ENCODE assay signal across 22 cellular contexts in genomic region chr7:46738713-46739220, GRCh38.
DNase-seq lines count a peak whose midpoint lies in the region; ATAC-seq and TF ChIP-seq lines count a peak whose summit lies in the region.
"Had no signal": no experiment of that assay in that cellular context is flagged by ENCODE, and none has a peak within 500 bp of the region (broad histone marks: within the 10 kb centered on the region; RNA-seq: fewer than 3 reads in every experiment).

No MANE protein-coding gene starts in this region.

- no peak overlapping the region for H4K12ac ChIP-seq in trophoblast cell (ENCODE audit: low read depth, low read length)

- intact Hi-C loops in PC-3 (cut with micrococcal nuclease): no loop called here

- H3K4ac ChIP-seq in trophoblast cell (ENCODE audit: low read depth, low read length): no peak overlapping the region

- H3K9me2 ChIP-seq in PC-3 (replicated peaks; ENCODE audit: low read length): no peaks in the 10 kb centered on the region

- no peak overlapping the region for H2AK5ac ChIP-seq in trophoblast cell (ENCODE audit: low read length)

- H2AFZ ChIP-seq in PC-3 (ENCODE audit: low read length) (no peak overlapping the region), fibroblast of lung (ENCODE audit: low read length) (no peak overlapping the region), trophoblast cell (ENCODE audit: insufficient read depth, low read length, poor library complexity) (no peak overlapping the region)

- peak; percentile 2 for DNase-seq in H7
- DNase-seq in PC-3: peak; percentile 36
- peak; percentile 23 to 43 for DNase-seq in fibroblast of lung (ENCODE audit: low read depth in 2 of 2)
- DNase-seq in trophoblast cell: peak; percentile 3 to 6
- DNase-seq in NCI-H128 (lab: John Stamatoyannopoulos, UW; ENCODE audit: unreplicated experiment): no peak
- no peak for DNase-seq in COLO829 (ENCODE audit: low spot score)
- DNase-seq in progenitor cell of endocrine pancreas (ENCODE audit: low spot score, unreplicated experiment): no peak
- DNase-seq: CD4-positive, CD25-positive, alpha-beta regulatory T cell; COR-L47; DND-41; Karpas-422; MV-4-11; NCI-H1105 treated with DMSO at 0.1 percent for 48 hours; NCI-H1694; NCI-H2081 treated with DMSO at 0.1 percent for 48 hours; NCI-H2171 treated with DMSO at 0.1 percent for 48 hours; NCI-H524 treated with DMSO at 0.1 percent for 48 hours; NCI-H82; SIG-M5 had no signal

- H3K27me3 ChIP-seq in H7 (ENCODE audit: control insufficient read depth, insufficient read depth, low read length): no peaks in the 10 kb centered on the region
- H3K27me3 ChIP-seq in PC-3 (ENCODE audit: low read length): no peaks in the 10 kb centered on the region
- no peaks in the 10 kb centered on the region for H3K27me3 ChIP-seq in fibroblast of lung (ENCODE audit: control insufficient read depth, insufficient read depth, low read length)
- H3K27me3 ChIP-seq in trophoblast cell (ENCODE audit: insufficient read depth, low read length): no peaks in the 10 kb centered on the region

- no peak overlapping the region for H4K8ac ChIP-seq in trophoblast cell (ENCODE audit: low read depth, low read length)

- no peak overlapping the region for H3K27ac Mint-ChIP-seq in progenitor cell of endocrine pancreas
- H3K27ac Mint-ChIP-seq: CD4-positive, CD25-positive, alpha-beta regulatory T cell; IgD-negative memory B cell had no signal

- TF ChIP-seq CTCF in PC-3 (conservative IDR thresholded peaks at IDR 0.05; ENCODE audit: low read depth, low read length) (no peak), fibroblast of lung (conservative IDR thresholded peaks at IDR 0.05 in 1 of 2, IDR thresholded peaks at IDR 0.05 in 1 of 2; ENCODE audit: low read depth in 1 of 2, low read length in 2 of 2) (no peak), progenitor cell of endocrine pancreas (IDR thresholded peaks at IDR 0.05; ENCODE audit: unreplicated experiment) (no peak)

- H3K27me3 Mint-ChIP-seq in progenitor cell of endocrine pancreas: no peaks in the 10 kb centered on the region
- H3K27me3 Mint-ChIP-seq: CD4-positive, CD25-positive, alpha-beta regulatory T cell; IgD-negative memory B cell had no signal

- H3K79me2 ChIP-seq in PC-3 (ENCODE audit: low read length) (no peaks in the 10 kb centered on the region), fibroblast of lung (ENCODE audit: control insufficient read depth, insufficient read depth, low read length) (no peaks in the 10 kb centered on the region), trophoblast cell (ENCODE audit: control insufficient read depth, insufficient read depth, low read length, poor library complexity) (no peaks in the 10 kb centered on the region)

- no peak overlapping the region for H2BK5ac ChIP-seq in trophoblast cell (ENCODE audit: low read depth, low read length, poor library complexity)

- CTCF ChIA-PET in PC-3 (lab: Charles Lee): no interaction called here

- no peak overlapping the region for H3K9ac ChIP-seq in PC-3 (ENCODE audit: low read length)
- no peak overlapping the region for H3K9ac ChIP-seq in fibroblast of lung (ENCODE audit: insufficient read depth, low read length)
- H3K9ac ChIP-seq in trophoblast cell (ENCODE audit: low read length): no peak overlapping the region

- H3K4me3 Mint-ChIP-seq in progenitor cell of endocrine pancreas (ENCODE audit: low read depth): no peak overlapping the region
- H3K4me3 Mint-ChIP-seq: CD4-positive, CD25-positive, alpha-beta regulatory T cell; IgD-negative memory B cell had no signal

- WGBS in trophoblast cell (ENCODE audit: extremely low coverage, insufficient coverage, insufficient read length): no CpG with 5 or more reads among the region's 5 CpGs

- no peaks in the 10 kb centered on the region for H4K20me1 ChIP-seq in PC-3 (ENCODE audit: low read length)
- no peaks in the 10 kb centered on the region for H4K20me1 ChIP-seq in fibroblast of lung (ENCODE audit: control insufficient read depth, extremely low read depth, insufficient read depth, low read length)

- no peak overlapping the region for H3K14ac ChIP-seq in trophoblast cell (ENCODE audit: low read length)

- H3K4me2 ChIP-seq in PC-3 (ENCODE audit: low read length) (no peak overlapping the region), fibroblast of lung (ENCODE audit: extremely low read depth, insufficient read depth, low read length) (no peak overlapping the region), trophoblast cell (ENCODE audit: low read length) (no peak overlapping the region)

- no peak overlapping the region for H3K23ac ChIP-seq in trophoblast cell (ENCODE audit: low read length)

- BruUV-seq in PC-3 (replicated peaks; lab: Mats Ljungman, UMichigan): no TSS peak

- H2BK120ac ChIP-seq in trophoblast cell (ENCODE audit: insufficient read depth, low read length, poor library complexity): no peak overlapping the region

- no peak overlapping the region for H3K27ac ChIP-seq in PC-3 (ENCODE audit: low read length)
- H3K27ac ChIP-seq in fibroblast of lung (ENCODE audit: insufficient read depth, low read length): no peak overlapping the region
- H3K27ac ChIP-seq in trophoblast cell (ENCODE audit: low read depth, low read length): no peak overlapping the region
- H3K27ac ChIP-seq: RWPE1 had no signal

- H3K9me3 ChIP-seq in PC-3 (ENCODE audit: low read length) (no peaks in the 10 kb centered on the region), fibroblast of lung (ENCODE audit: control insufficient read depth, insufficient read depth, low read depth, low read length) (no peaks in the 10 kb centered on the region), trophoblast cell (ENCODE audit: insufficient read depth, low read depth, low read length) (no peaks in the 10 kb centered on the region)

- no peak for ATAC-seq in PC-3
- ATAC-seq: HCT116 had no signal

- H3F3A ChIP-seq in PC-3 (ENCODE audit: low read length, unreplicated experiment): no peaks in the 10 kb centered on the region

- H3K79me1 ChIP-seq in trophoblast cell (ENCODE audit: low read length): no peaks in the 10 kb centered on the region

- H3K36me3 Mint-ChIP-seq in progenitor cell of endocrine pancreas (ENCODE audit: insufficient read depth): no peaks in the 10 kb centered on the region
- H3K36me3 Mint-ChIP-seq: CD4-positive, CD25-positive, alpha-beta regulatory T cell; IgD-negative memory B cell had no signal

- no peak overlapping the region for H3K18ac ChIP-seq in trophoblast cell (ENCODE audit: low read length)

- no peaks in the 10 kb centered on the region for H3K36me3 ChIP-seq in H7 (replicated peaks; ENCODE audit: control insufficient read depth, insufficient read depth, low read length)
- H3K36me3 ChIP-seq in PC-3 (ENCODE audit: low read depth, low read length): no peaks in the 10 kb centered on the region
- H3K36me3 ChIP-seq in fibroblast of lung (ENCODE audit: control insufficient read depth, insufficient read depth, low read length): no peaks in the 10 kb centered on the region
- H3K36me3 ChIP-seq in trophoblast cell (ENCODE audit: control insufficient read depth in 1 of 2, insufficient read depth in 2 of 2, low read length in 2 of 2): no peaks in the 10 kb centered on the region

- POLR2A ChIA-PET in PC-3 (lab: Charles Lee; ENCODE audit: unreplicated experiment): no interaction called here

- H3K4me1 ChIP-seq in PC-3 (ENCODE audit: insufficient read depth, low read length) (no peaks in the 10 kb centered on the region), fibroblast of lung (ENCODE audit: control insufficient read depth, extremely low read depth, insufficient read depth, low read length) (peaks cover 2% of the 10 kb centered on the region), trophoblast cell (ENCODE audit: control insufficient read depth in 1 of 2, insufficient read depth in 2 of 2, low read length in 2 of 2) (peaks cover 0 to 2% of the 10 kb centered on the region in 2 experiments)

- no peak overlapping the region for H4K91ac ChIP-seq in trophoblast cell (ENCODE audit: low read depth, low read length)

- H3K9me3 Mint-ChIP-seq in progenitor cell of endocrine pancreas (ENCODE audit: low read depth): peaks cover 3% of the 10 kb centered on the region

- H3K4me3 ChIP-seq in H7 (ENCODE audit: insufficient read depth, low read depth, low read length) (no peak overlapping the region), PC-3 (ENCODE audit: low read length) (no peak overlapping the region), fibroblast of lung (replicated peaks in 1 of 4; ENCODE audit: control extremely low read depth in 1 of 4, insufficient read depth in 1 of 4, low read depth in 3 of 4, low read length in 4 of 4) (no peak overlapping the region), trophoblast cell (ENCODE audit: low read depth, low read length) (no peak overlapping the region)

- no peak overlapping the region for H2BK12ac ChIP-seq in trophoblast cell (ENCODE audit: low read length)

- peaks cover 10% of the 10 kb centered on the region for H3K4me1 Mint-ChIP-seq in progenitor cell of endocrine pancreas (ENCODE audit: low read depth)
- H3K4me1 Mint-ChIP-seq: CD4-positive, CD25-positive, alpha-beta regulatory T cell; IgD-negative memory B cell had no signal

Comparison
In these comparisons a context has a peak if more than half of its experiments do, and no peak if none do; other contexts are left out.
1. DNase-seq: peak in H7 (single experiment), PC-3 (single experiment), fibroblast of lung (2 of 2) and trophoblast cell (2 of 2); none in NCI-H128 (single experiment), COLO829 (single experiment) and progenitor cell of endocrine pancreas (single experiment).